In genomic region chr12:53295891-53296219, GRCh38 we compare ENCODE assay signal across 8 cellular contexts. TPM values are rescaled to one million over a fixed set of nuclear protein-coding genes. Genes with fewer than 3 reads are reported as not detected.
A peak's percentile ranks its signal among the peaks of the same experiment; 100 is the strongest.
DNase-seq lines count a peak whose midpoint lies in the region; ATAC-seq and TF ChIP-seq lines count a peak whose summit lies in the region.

No MANE protein-coding gene starts in this region.

- H3K36me3 ChIP-seq in WERI-Rb-1 (peaks cover 60% of the 10 kb centered on the region), sigmoid colon (peaks cover 0 to 22% (median 4%) of the 10 kb centered on the region in 4 donors)

- in situ Hi-C loops in KBM-7 (cut with MboI; ENCODE audit: low pct_unique_long_range_greater_than_20kb, low sequenced_read_pairs), result loop anchor here (25.0 kb wide), 1 partner anchor 234 kb away; the partner anchor contains the start of gene TNS2

- DNase-seq in GM12865 (ENCODE audit: low read depth) (no peak), WERI-Rb-1 (no peak), foreskin keratinocyte (no peak), sigmoid colon (no peak), KBM-7 (no peak)

- 3 to 7% methylated on average over 12 of the region's 12 CpGs for WGBS in sigmoid colon, 2 donors

- no peak for TF ChIP-seq POLR2A in sigmoid colon (IDR thresholded peaks at IDR 0.05)

- no peaks in the 10 kb centered on the region for H3K27me3 ChIP-seq in WERI-Rb-1 (ENCODE audit: insufficient read depth, low read depth, severe bottlenecking)
- no peaks in the 10 kb centered on the region for H3K27me3 ChIP-seq in foreskin keratinocyte
- H3K27me3 ChIP-seq in sigmoid colon, result no peaks in the 10 kb centered on the region

- H3K4me1 ChIP-seq in foreskin keratinocyte (peaks cover 4% of the 10 kb centered on the region), sigmoid colon (peaks cover 0 to 48% (median 44%) of the 10 kb centered on the region in 4 donors)

- TF ChIP-seq CTCF in GM12865 (IDR thresholded peaks at IDR 0.05; ENCODE audit: insufficient read depth, low read depth, low read length, missing control alignments) (no peak), WERI-Rb-1 (IDR thresholded peaks at IDR 0.05; ENCODE audit: low read depth, low read length) (no peak), foreskin keratinocyte (conservative IDR thresholded peaks at IDR 0.05) (no peak), sigmoid colon (IDR thresholded peaks at IDR 0.05) (no peak)

- peak overlapping the region; percentile 96 for H3K4me3 ChIP-seq in GM12865 (ENCODE audit: low read depth, low read length)
- peak overlapping the region; percentile 71 for H3K4me3 ChIP-seq in WERI-Rb-1 (ENCODE audit: low read depth, low read length)
- H3K4me3 ChIP-seq in sigmoid colon, result peak overlapping the region; percentile 60 to 86 (median 75)

- no peak for ATAC-seq in foreskin keratinocyte
- ATAC-seq in HG02970 (IDR thresholded peaks at IDR 0.05; ENCODE audit: low FRiP score, unreplicated experiment), result no peak
- no peak for ATAC-seq in HG02938 (IDR thresholded peaks at IDR 0.05; ENCODE audit: unreplicated experiment)
- ATAC-seq in HG03354 (IDR thresholded peaks at IDR 0.05; ENCODE audit: poor library complexity, severe bottlenecking, unreplicated experiment), result no peak

- no peak for TF ChIP-seq EP300 in sigmoid colon (IDR thresholded peaks at IDR 0.05)

- peak overlapping the region; percentile 80 for H3K27ac ChIP-seq in WERI-Rb-1
- peak overlapping the region; percentile 61 for H3K27ac ChIP-seq in foreskin keratinocyte
- H3K27ac ChIP-seq in sigmoid colon, result peak overlapping the region; percentile 79 to 90 (median 84)

- no peaks in the 10 kb centered on the region for H3K9me3 ChIP-seq in WERI-Rb-1 (ENCODE audit: severe bottlenecking)
- H3K9me3 ChIP-seq in sigmoid colon, result no peaks in the 10 kb centered on the region

- intact Hi-C loops in sigmoid colon (cut with DNase I), result loop anchor here (2.0 kb wide), 2 partner anchors 25 to 75 kb away; partner anchors contain the start of gene AAAS

RNA-seq across cellular contexts. Expression of gene PFDN5, which starts 0.5 kb away (rescaled TPM):
- total RNA-seq in foreskin keratinocyte (413 and 428 TPM in 2 replicates), sigmoid colon (1,000 to 10,000 TPM in 2 of 4 donors, 100 to 1,000 TPM in 2; 757 to 1,153 (median 947) TPM)
- polyA plus RNA-seq in foreskin keratinocyte (615 and 639 TPM in 2 replicates), sigmoid colon (1,000 to 10,000 TPM in 1 of 3 donors, 100 to 1,000 TPM in 2; 759 to 1,604 (median 819) TPM)

RNA-seq across cellular contexts. Expression of gene MYG1, which starts 3.6 kb away (rescaled TPM):
- total RNA-seq in foreskin keratinocyte (65.7 and 66.0 TPM in 2 replicates), sigmoid colon (10 to 100 TPM; 43.5 to 55.4 (median 50.2) TPM)
- polyA plus RNA-seq in foreskin keratinocyte (67.4 and 75.2 TPM in 2 replicates), sigmoid colon (10 to 100 TPM; 26.1 to 59.6 (median 54.1) TPM)

RNA-seq across cellular contexts. Expression of gene AAAS, which starts 25.6 kb away (rescaled TPM):
- total RNA-seq in foreskin keratinocyte, result 55.8 and 58.5 TPM in 2 replicates
- 58.8 and 62.8 TPM in 2 replicates for polyA plus RNA-seq in foreskin keratinocyte
- total RNA-seq in sigmoid colon, result 10 to 100 TPM; 38.2 to 62.0 (median 47.4) TPM
- polyA plus RNA-seq in sigmoid colon, result 10 to 100 TPM; 10.6 to 35.6 (median 15.0) TPM

RNA-seq across cellular contexts. Expression of gene ESPL1, which starts 27.8 kb away (rescaled TPM):
- total RNA-seq in foreskin keratinocyte (15.0 and 18.7 TPM in 2 replicates), sigmoid colon (1 to 10 TPM in 1 of 4 donors, under 1 TPM in 3; under 0.01 to 1.9 (median 0.22) TPM)
- polyA plus RNA-seq in foreskin keratinocyte (6.8 and 8.9 TPM in 2 replicates), sigmoid colon (1 to 10 TPM; 4.2 to 7.6 (median 5.5) TPM)

RNA-seq across cellular contexts. Expression of gene SP7, which starts 40.3 kb away (rescaled TPM):
- not detected in 2 replicates for total RNA-seq in foreskin keratinocyte
- polyA plus RNA-seq in foreskin keratinocyte, result not detected in 2 replicates
- not detected for total RNA-seq in sigmoid colon
- polyA plus RNA-seq in sigmoid colon, result not detected
